Comparison of ENCODE assay signal across 8 cellular contexts in the genomic region with DNA sequence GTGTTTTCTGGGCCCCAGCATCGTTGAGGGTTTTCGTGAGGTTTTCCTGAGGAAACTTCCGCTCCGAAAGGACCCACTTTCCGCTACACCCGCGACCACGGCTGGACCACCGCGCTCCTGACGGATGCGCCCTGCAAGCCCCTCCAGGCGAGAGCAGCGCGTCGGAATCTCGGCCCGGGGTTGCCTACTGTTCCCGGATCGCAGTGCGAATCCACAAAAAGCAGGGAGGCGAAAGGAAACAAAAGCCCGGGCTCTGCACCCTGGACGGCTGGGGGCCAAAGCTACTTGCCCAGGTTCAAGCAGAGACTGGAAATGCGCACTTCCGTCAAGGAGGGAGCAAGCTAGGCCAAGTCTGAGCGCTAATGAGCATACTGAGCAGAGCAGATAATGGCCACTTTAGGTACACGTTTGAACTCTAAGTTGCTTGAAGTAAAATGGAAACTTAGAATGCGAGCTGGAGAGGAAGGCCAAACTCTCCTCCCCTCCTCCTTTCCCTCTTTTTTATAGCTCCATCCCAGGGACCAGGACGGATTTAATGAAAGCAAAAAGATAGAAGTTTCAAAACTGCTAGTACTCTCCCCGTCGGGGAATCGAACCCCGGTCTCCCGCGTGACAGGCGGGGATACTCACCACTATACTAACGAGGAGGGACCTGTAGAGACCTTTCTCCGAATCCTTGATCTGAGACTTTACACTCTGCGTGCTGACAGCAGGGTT. TPM values are rescaled to one million over a fixed set of nuclear protein-coding genes. Genes with fewer than 3 reads are reported as not detected.
DNase-seq lines count a peak whose midpoint lies in the region; ATAC-seq and TF ChIP-seq lines count a peak whose summit lies in the region.

No MANE protein-coding gene starts in this region.

- peaks cover under 1% of the 10 kb centered on the region for H3K9me3 Mint-ChIP-seq in central memory CD8-positive, alpha-beta T cell

- H3K4me1 Mint-ChIP-seq in central memory CD8-positive, alpha-beta T cell: peaks cover 70% of the 10 kb centered on the region

- H3K36me3 Mint-ChIP-seq in central memory CD8-positive, alpha-beta T cell (ENCODE audit: insufficient read depth): peaks cover 58% of the 10 kb centered on the region

- peak; percentile 32 for ATAC-seq in GM18519 (IDR thresholded peaks at IDR 0.05; ENCODE audit: low FRiP score, unreplicated experiment)
- peak; percentile 46 for ATAC-seq in HG03064 (IDR thresholded peaks at IDR 0.05; ENCODE audit: low read depth, unreplicated experiment)
- peak; percentile 62 to 63 for ATAC-seq in activated CD4-positive, CD25-positive, alpha-beta regulatory T cell treated with anti-CD3 and anti-CD28 coated beads, Interleukin-2, amount 50 U/mL, for 24 hours
- peak; percentile 66 for ATAC-seq in central memory CD8-positive, alpha-beta T cell (replicated peaks; ENCODE audit: extremely low read depth, poor library complexity, severe bottlenecking)

- peak overlapping the region; percentile 54 for H3K4me3 ChIP-seq in kidney epithelial cell (ENCODE audit: low read depth, low read length)

- no peaks in the 10 kb centered on the region for H3K27me3 ChIP-seq in kidney epithelial cell (ENCODE audit: control insufficient read depth, insufficient read depth, low read length)

- no peaks in the 10 kb centered on the region for H3K36me3 ChIP-seq in kidney epithelial cell (ENCODE audit: control insufficient read depth, insufficient read depth, low read length)

- peak overlapping the region; percentile 100 for H3K27ac Mint-ChIP-seq in central memory CD8-positive, alpha-beta T cell (ENCODE audit: low read depth)

- peak overlapping the region; percentile 97 for H3K4me3 Mint-ChIP-seq in central memory CD8-positive, alpha-beta T cell

- DNase-seq in A172 (ENCODE audit: low spot score) (peak; percentile 93), NCI-H2196 (lab: John Stamatoyannopoulos, UW; ENCODE audit: unreplicated experiment) (peak; percentile 67), kidney epithelial cell (ENCODE audit: low read depth) (peak; percentile 38)
- peak; percentile 95 to 97 for DNase-seq in central memory CD8-positive, alpha-beta T cell (ENCODE audit: low spot score in 2 of 2)
- peak; percentile 90 for DNase-seq in stimulated activated CD4-positive, alpha-beta T cell treated with anti-CD3 and anti-CD28 coated beads, Interleukin-15, amount 100 ng/mL, for 24 hours

- peaks cover 30% of the 10 kb centered on the region for H3K27me3 Mint-ChIP-seq in central memory CD8-positive, alpha-beta T cell

- no peak for TF ChIP-seq CTCF in kidney epithelial cell (IDR thresholded peaks at IDR 0.05; ENCODE audit: insufficient read depth, low read length, poor library complexity, severe bottlenecking)

RNA-seq across cellular contexts. Expression of gene AURKB, which starts 11.4 kb away (rescaled TPM):
- 110 and 114 TPM in 2 replicates for total RNA-seq in A172 (2014; rRNA removed; shearing (Covaris generic))
- 11.6 and 21.6 TPM in 2 replicates for total RNA-seq in kidney epithelial cell

RNA-seq across cellular contexts. Expression of gene CTC1, which starts 26.0 kb away (rescaled TPM):
- 3.2 and 7.7 TPM in 2 replicates for total RNA-seq in A172 (2014; rRNA removed; shearing (Covaris generic))
- total RNA-seq in kidney epithelial cell: 7.8 and 14.1 TPM in 2 replicates

RNA-seq across cellular contexts. Expression of gene PFAS, which starts 27.3 kb away (rescaled TPM):
- 28.0 and 29.3 TPM in 2 replicates for total RNA-seq in A172 (2014; rRNA removed; shearing (Covaris generic))
- 33.5 and 34.3 TPM in 2 replicates for total RNA-seq in kidney epithelial cell

RNA-seq across cellular contexts. Expression of gene BORCS6, which starts 31.8 kb away (rescaled TPM):
- total RNA-seq in A172 (2014; rRNA removed; shearing (Covaris generic)): 8.8 and 10.9 TPM in 2 replicates
- total RNA-seq in kidney epithelial cell: 13.3 and 16.1 TPM in 2 replicates

RNA-seq across cellular contexts. Expression of gene TMEM107, which starts 45.6 kb away (rescaled TPM):
- total RNA-seq in A172 (2014; rRNA removed; shearing (Covaris generic)): 35.8 and 39.3 TPM in 2 replicates
- total RNA-seq in kidney epithelial cell: 10.0 and 14.7 TPM in 2 replicates

Comparison
In these comparisons a context has a peak if more than half of its experiments do, and no peak if none do; other contexts are left out.
1. Peak in every context shown above with its lines: DNase-seq, ATAC-seq and H3K4me3 ChIP-seq.
2. DNase-seq: peak in every context shown above with its lines; median percentile 96 in central memory CD8-positive, alpha-beta T cell; 93 in A172; 90 in stimulated activated CD4-positive, alpha-beta T cell treated with anti-CD3 and anti-CD28 coated beads, Interleukin-15, amount 100 ng/mL, for 24 hours; 67 in NCI-H2196; 38 in kidney epithelial cell.